Comparison of ENCODE assay signal across 8 cellular contexts in genomic region chr6:127343753-127344659, GRCh38. TPM values are rescaled to one million over a fixed set of nuclear protein-coding genes. Genes with fewer than 3 reads are reported as not detected.
A peak's percentile ranks its signal among the peaks of the same experiment; 100 is the strongest.
DNase-seq lines count a peak whose midpoint lies in the region; ATAC-seq and TF ChIP-seq lines count a peak whose summit lies in the region.

No MANE protein-coding gene starts in this region.

- peak overlapping the region; percentile 45 to 56 for H3K4me3 ChIP-seq in left lung
- peak overlapping the region; percentile 59 to 69 for H3K4me3 ChIP-seq in vagina

- H3K27ac ChIP-seq in caudate nucleus (ENCODE audit: low read depth, low read length) = peak overlapping the region; percentile 48
- peak overlapping the region; percentile 87 to 91 for H3K27ac ChIP-seq in left lung
- H3K27ac ChIP-seq in vagina = peak overlapping the region; percentile 83

- ATAC-seq in left lung (peak; percentile 1), HG03378 (IDR thresholded peaks at IDR 0.05; ENCODE audit: unreplicated experiment) (no peak)

- peaks cover 9 to 78% of the 10 kb centered on the region in 2 donors for H3K4me1 ChIP-seq in left lung
- H3K4me1 ChIP-seq in vagina = peaks cover 49% of the 10 kb centered on the region

- H3K9me3 ChIP-seq in left lung = no peaks in the 10 kb centered on the region
- H3K9me3 ChIP-seq in vagina = no peaks in the 10 kb centered on the region

- intact Hi-C loops in left lung (cut with DNase I) = no loop called here
- intact Hi-C loops in vagina (cut with DNase I) = no loop called here

- no peak for TF ChIP-seq CTCF in GM13976 (IDR thresholded peaks at IDR 0.05; ENCODE audit: borderline replicate concordance, control extremely low read depth, extremely low read depth, insufficient read depth, missing control alignments)
- no peak for TF ChIP-seq CTCF in left lung (IDR thresholded peaks at IDR 0.05)
- TF ChIP-seq CTCF in vagina (IDR thresholded peaks at IDR 0.05) = no peak

- H3K36me3 ChIP-seq in left lung = no peaks in the 10 kb centered on the region
- no peaks in the 10 kb centered on the region for H3K36me3 ChIP-seq in vagina

- in situ Hi-C loops in ACHN (cut with HindIII; ENCODE audit: low pct_ligation_motif_present, low pct_unique_long_range_greater_than_20kb, low sequenced_read_pairs) = no loop called here
- in situ Hi-C loops in GM13976 (cut with MboI; ENCODE audit: low sequenced_read_pairs, unreplicated experiment) = no loop called here

- peak; percentile 24 for DNase-seq in ACHN
- DNase-seq in GM13976 (ENCODE audit: low spot score) = peak; percentile 24
- peak; percentile 15 for DNase-seq in NCI-H345 (lab: John Stamatoyannopoulos, UW)
- DNase-seq in caudate nucleus (lab: John Stamatoyannopoulos, UW) = peak in 3 of 61 donors; percentile 1 to 20 (median 1)
- no peak for DNase-seq in left lung
- no peak for DNase-seq in vagina (ENCODE audit: extremely low spot score in 2 of 2)
- no peak for DNase-seq in activated effector memory CD4-positive, alpha-beta T cell treated with Interleukin-2 at 50 U/mL for 16 hours

- TF ChIP-seq POLR2A in vagina (IDR thresholded peaks at IDR 0.05) = no peak

- H3K27me3 ChIP-seq in left lung (no peaks in the 10 kb centered on the region), vagina (no peaks in the 10 kb centered on the region)

RNA-seq across cellular contexts. Expression of gene ECHDC1, which starts 0.6 kb away (rescaled TPM):
- total RNA-seq in left lung (10 to 100 TPM; 86.7 to 87.0 TPM), vagina (32.7 TPM)

Comparison
In these comparisons a context has a peak if more than half of its experiments do, and no peak if none do; other contexts are left out.
1. DNase-seq: peak in ACHN (single experiment), GM13976 (single experiment) and NCI-H345 (single experiment); none in left lung (0 of 2), vagina (0 of 2) and activated effector memory CD4-positive, alpha-beta T cell treated with Interleukin-2 at 50 U/mL for 16 hours (single experiment).
2. Peak in every context shown above with its lines, with median percentiles within 50 percentile points of each other: H3K27ac ChIP-seq.